9 cellular contexts compared by ENCODE assay signal in genomic region chr6:55445648-55446204, GRCh38.
DNase-seq lines count a peak whose midpoint lies in the region; ATAC-seq and TF ChIP-seq lines count a peak whose summit lies in the region.
"Had no signal": no experiment of that assay in that cellular context is flagged by ENCODE, and none has a peak within 500 bp of the region (broad histone marks: within the 10 kb centered on the region; RNA-seq: fewer than 3 reads in every experiment).

No MANE protein-coding gene starts in this region.

- H3K36me3 ChIP-seq in kidney epithelial cell (ENCODE audit: control insufficient read depth, insufficient read depth, low read length): no peaks in the 10 kb centered on the region

- no peak overlapping the region for H3K27ac ChIP-seq in VCaP

- H3K27me3 ChIP-seq in kidney epithelial cell (ENCODE audit: control insufficient read depth, insufficient read depth, low read length): no peaks in the 10 kb centered on the region

- ATAC-seq in HG02973 (IDR thresholded peaks at IDR 0.05; ENCODE audit: unreplicated experiment) (no peak), GM19023 (IDR thresholded peaks at IDR 0.05; ENCODE audit: unreplicated experiment) (no peak)

- peak; percentile 11 for DNase-seq in Daoy (ENCODE audit: low read depth)
- DNase-seq in HT1080 (ENCODE audit: low read depth): peak; percentile 14
- peak; percentile 1 for DNase-seq in kidney epithelial cell (ENCODE audit: low read depth)
- DNase-seq in ureter (ENCODE audit: low spot score): no peak
- no peak for DNase-seq in COLO829 (ENCODE audit: low spot score)
- DNase-seq: naive B cell had no signal

- TF ChIP-seq CTCF in VCaP (conservative IDR thresholded peaks at IDR 0.05) (peak; percentile 81), kidney epithelial cell (IDR thresholded peaks at IDR 0.05; ENCODE audit: insufficient read depth, low read length, poor library complexity, severe bottlenecking) (peak; percentile 47)

- no peak overlapping the region for H3K4me3 ChIP-seq in kidney epithelial cell (ENCODE audit: low read depth, low read length)

Comparison
In these comparisons a context has a peak if more than half of its experiments do, and no peak if none do; other contexts are left out.
1. DNase-seq: peak in Daoy (single experiment), HT1080 (single experiment) and kidney epithelial cell (single experiment); none in ureter (single experiment) and COLO829 (single experiment).